In the genomic region with DNA sequence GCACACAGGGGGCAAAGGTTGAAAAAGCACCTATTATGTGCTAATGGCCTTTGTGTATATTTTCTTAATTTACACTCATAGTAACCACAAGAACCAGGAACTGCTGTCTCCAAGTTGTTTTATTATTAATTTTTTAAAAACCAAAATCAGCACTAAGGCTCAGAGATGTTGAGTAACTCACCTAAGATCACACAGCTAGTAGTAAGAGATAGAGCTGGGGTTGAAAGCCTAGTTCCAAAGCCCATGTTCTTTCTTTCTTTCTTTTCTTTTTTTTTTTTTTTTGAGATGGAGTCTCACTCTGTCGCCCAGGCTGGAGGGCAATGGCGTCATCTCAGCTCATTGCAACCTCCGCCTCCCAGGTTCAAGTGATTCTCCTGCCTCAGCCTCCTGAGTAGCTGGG, we compare ENCODE assay signal across 19 cellular contexts.
A peak's percentile ranks its signal among the peaks of the same experiment; 100 is the strongest.
DNase-seq lines count a peak whose midpoint lies in the region; ATAC-seq, FAIRE-seq and TF ChIP-seq lines count a peak whose summit lies in the region.
"Had no signal": no experiment of that assay in that cellular context is flagged by ENCODE, and none has a peak within 500 bp of the region (broad histone marks: within the 10 kb centered on the region; RNA-seq: fewer than 3 reads in every experiment).

No MANE protein-coding gene starts in this region.

- no peak overlapping the region; the same call in 1 of the 2 replicates for H2AK5ac ChIP-seq in H1 (ENCODE audit: low read depth, low read length)

- peak overlapping the region; percentile 90; the same call in 1 of the 2 replicates for H2BK20ac ChIP-seq in H1 (ENCODE audit: low read length)

- no peak for TF ChIP-seq RAD21 in H1 (IDR thresholded peaks at IDR 0.05 in 1 of 2, conservative IDR thresholded peaks at IDR 0.05 in 1 of 2; ENCODE audit: low read depth in 2 of 2, low read length in 2 of 2)

- no peak overlapping the region for H4K5ac ChIP-seq in H1 (ENCODE audit: insufficient read length, low read depth, low read length)

- H3K9ac ChIP-seq in H1 (replicated peaks in 1 of 4; ENCODE audit: extremely low read depth in 1 of 4, low read depth in 3 of 4, low read length in 3 of 4) = no peak overlapping the region
- H3K9ac ChIP-seq: BLaER1 treated with 17β-estradiol and CSF1 and Interleukin-3, amounts not matched to agents 10 nM and 100 nM had no signal

- H3K27me3 Mint-ChIP-seq in CD4-positive, alpha-beta T cell = no peaks in the 10 kb centered on the region
- no peaks in the 10 kb centered on the region for H3K27me3 Mint-ChIP-seq in stimulated activated memory B cell treated with anti-CD40 and anti-IgM and Interleukin-4, amounts not matched to agents 10 μg/mL and 1 μg/mL and 100 μg/mL, for 72 hours

- no peaks in the 10 kb centered on the region for H4K20me1 ChIP-seq in H1 (replicated peaks in 1 of 2; ENCODE audit: control insufficient read depth in 1 of 2, insufficient read depth in 2 of 2, low read length in 2 of 2)
- H4K20me1 ChIP-seq: BLaER1 treated with 17β-estradiol and CSF1 and Interleukin-3, amounts not matched to agents 10 nM and 100 nM had no signal

- no peak overlapping the region for H3K4me3 ChIP-seq in H1 (ENCODE audit: extremely low read depth in 1 of 4, insufficient read depth in 2 of 4, low read depth in 3 of 4, low read length in 4 of 4)
- H3K4me3 ChIP-seq: BLaER1 treated with 17β-estradiol and CSF1 and Interleukin-3, amounts not matched to agents 10 nM and 100 nM; HAP-1 had no signal

- H3K9me3 ChIP-seq in CD4-positive, alpha-beta T cell (ENCODE audit: control insufficient read depth, low read length) = no peaks in the 10 kb centered on the region
- H3K9me3 ChIP-seq in H1 (ENCODE audit: insufficient read depth in 2 of 2, low read depth in 1 of 2, low read length in 1 of 2) = no peaks in the 10 kb centered on the region
- H3K9me3 ChIP-seq: BE2C; BLaER1 treated with 17β-estradiol and CSF1 and Interleukin-3, amounts not matched to agents 10 nM and 100 nM; HAP-1 had no signal

- no peak overlapping the region for H3K56ac ChIP-seq in H1 (replicated peaks; ENCODE audit: insufficient read length, low read depth, low read length)

- H3K36me3 Mint-ChIP-seq in CD4-positive, alpha-beta T cell (ENCODE audit: low read depth) = no peaks in the 10 kb centered on the region
- H3K36me3 Mint-ChIP-seq in stimulated activated memory B cell treated with anti-CD40 and anti-IgM and Interleukin-4, amounts not matched to agents 10 μg/mL and 1 μg/mL and 100 μg/mL, for 72 hours = no peaks in the 10 kb centered on the region
- H3K36me3 Mint-ChIP-seq: CD14-positive monocyte; CD4-positive, alpha-beta memory T cell had no signal

- no peak for TF ChIP-seq EP300 in H1 (IDR thresholded peaks at IDR 0.05; ENCODE audit: borderline replicate concordance in 1 of 2, low read depth in 2 of 2, low read length in 2 of 2)

- H3K14ac ChIP-seq in H1 (ENCODE audit: insufficient read length) = no peak overlapping the region

- H3K23ac ChIP-seq in H1 (ENCODE audit: insufficient read length) = no peak overlapping the region

- H2BK5ac ChIP-seq in H1 (ENCODE audit: low read depth, low read length) = no peak overlapping the region

- no peak for TF ChIP-seq CTCF in CD4-positive, alpha-beta T cell (IDR thresholded peaks at IDR 0.05)
- TF ChIP-seq CTCF in H1 (IDR thresholded peaks at IDR 0.05; ENCODE audit: control extremely low read depth in 1 of 3, insufficient read depth in 1 of 3, low read depth in 1 of 3, low read length in 3 of 3) = no peak

- H3K27ac ChIP-seq in CD4-positive, alpha-beta T cell (ENCODE audit: low read depth, low read length) = no peak overlapping the region
- H3K27ac ChIP-seq in H1 (ENCODE audit: low read depth, low read length) = no peak overlapping the region
- H3K27ac ChIP-seq: BLaER1 treated with 17β-estradiol and CSF1 and Interleukin-3, amounts not matched to agents 10 nM and 100 nM had no signal

- H4K91ac ChIP-seq in H1 (replicated peaks; ENCODE audit: insufficient read length, low read length) = peak overlapping the region; percentile 32

- 71% methylated on average over 2 of the region's 3 CpGs; no CpG with 5 or more reads in 1 of the 2 experiments for WGBS in H1 (ENCODE audit: extremely low coverage in 1 of 2, insufficient coverage in 1 of 2, insufficient read length in 1 of 2, insufficient replicate concordance in 2 of 2, low coverage in 1 of 2, low lambda C conversion rate in 2 of 2, missing lambda C conversion rate in 1 of 2), 2 experiments

- H3K23me2 ChIP-seq in H1 (ENCODE audit: low read depth, low read length) = no peaks in the 10 kb centered on the region

- H2BK15ac ChIP-seq in H1 (ENCODE audit: low read length) = no peak overlapping the region

- H3K18ac ChIP-seq in H1 (ENCODE audit: extremely low read depth, low read length) = peak overlapping the region; percentile 36

- ATAC-seq in CD4-positive, alpha-beta T cell (ENCODE audit: poor library complexity) = no peak
- no peak for ATAC-seq in stimulated activated memory B cell treated with anti-CD40 and anti-IgM and Interleukin-4, amounts not matched to agents 10 μg/mL and 1 μg/mL and 100 μg/mL, for 72 hours
- ATAC-seq in HG03039 (IDR thresholded peaks at IDR 0.05; ENCODE audit: unreplicated experiment) (no peak), Right ventricle myocardium superior (ENCODE audit: poor library complexity) (no peak)

- no peaks in the 10 kb centered on the region for H3K27me3 ChIP-seq in CD4-positive, alpha-beta T cell (ENCODE audit: control insufficient read depth, insufficient read depth, low read length)
- no peaks in the 10 kb centered on the region for H3K27me3 ChIP-seq in H1 (replicated peaks in 1 of 4; ENCODE audit: control insufficient read depth in 3 of 4, extremely low read depth in 1 of 4, insufficient read depth in 3 of 4, low read length in 3 of 4)
- H3K27me3 ChIP-seq: BLaER1 treated with 17β-estradiol and CSF1 and Interleukin-3, amounts not matched to agents 10 nM and 100 nM had no signal

- H4K8ac ChIP-seq in H1 (ENCODE audit: extremely low read depth, insufficient read depth, low read length) = no peak overlapping the region

- H3K9me3 Mint-ChIP-seq in CD4-positive, alpha-beta T cell = no peaks in the 10 kb centered on the region
- H3K9me3 Mint-ChIP-seq in stimulated activated memory B cell treated with anti-CD40 and anti-IgM and Interleukin-4, amounts not matched to agents 10 μg/mL and 1 μg/mL and 100 μg/mL, for 72 hours = peaks cover 3% of the 10 kb centered on the region
- H3K9me3 Mint-ChIP-seq: CD14-positive monocyte; CD4-positive, alpha-beta memory T cell had no signal

- H3K4me3 Mint-ChIP-seq in CD4-positive, alpha-beta T cell = no peak overlapping the region
- no peak overlapping the region for H3K4me3 Mint-ChIP-seq in stimulated activated memory B cell treated with anti-CD40 and anti-IgM and Interleukin-4, amounts not matched to agents 10 μg/mL and 1 μg/mL and 100 μg/mL, for 72 hours
- H3K4me3 Mint-ChIP-seq: CD14-positive monocyte; CD4-positive, alpha-beta memory T cell; HFFc6 had no signal

- FAIRE-seq in H1 (lab: Jason Lieb, UNC) = no peak
- FAIRE-seq: GM12891, GM18507 had no signal

- peak overlapping the region; percentile 55; the same call in 1 of the 2 replicates for H2BK12ac ChIP-seq in H1 (ENCODE audit: low read depth, low read length)

- no peak for DNase-seq in CD4-positive, alpha-beta T cell
- DNase-seq in H1 (ENCODE audit: low read depth in 1 of 2, low spot score in 2 of 2) = no peak
- DNase-seq in Right ventricle myocardium superior = no peak
- no peak for DNase-seq in putamen (ENCODE audit: low spot score)
- DNase-seq: BE2C; Calu3; CD4-positive, alpha-beta memory T cell; COR-L47; DMS53; DMS79 treated with DMSO at 0.1 percent for 48 hours; GF-D8; HFFc6 had no signal

- H3K79me2 ChIP-seq in H1 (ENCODE audit: control insufficient read depth in 1 of 2, insufficient read depth in 2 of 2, low read length in 2 of 2) = no peaks in the 10 kb centered on the region

- peaks cover 35% of the 10 kb centered on the region for H3K4me1 Mint-ChIP-seq in CD4-positive, alpha-beta T cell (ENCODE audit: low read depth)
- peaks cover 39% of the 10 kb centered on the region for H3K4me1 Mint-ChIP-seq in stimulated activated memory B cell treated with anti-CD40 and anti-IgM and Interleukin-4, amounts not matched to agents 10 μg/mL and 1 μg/mL and 100 μg/mL, for 72 hours

- POLR2A ChIA-PET in CD4-positive, alpha-beta T cell (lab: Charles Lee) = no interaction called here
- POLR2A ChIA-PET in H1 (lab: Charles Lee; ENCODE audit: partially characterized antibody) = no interaction called here

- no peak overlapping the region for H3K4me2 ChIP-seq in H1 (ENCODE audit: insufficient read depth in 1 of 2, low read depth in 2 of 2, low read length in 2 of 2)

- no peak for TF ChIP-seq POLR2A in H1 (IDR thresholded peaks at IDR 0.05; ENCODE audit: control extremely low read depth in 1 of 2, low read depth in 2 of 2, low read length in 2 of 2)

- intact Hi-C loops in CD4-positive, alpha-beta T cell (cut with DNase I, micrococcal nuclease) = no loop called here
- intact Hi-C loops in Right ventricle myocardium superior (cut with DNase I) = no loop called here

- peaks cover 13 to 34% (median 19%) of the 10 kb centered on the region in 4 experiments for H3K4me1 ChIP-seq in H1 (replicated peaks in 1 of 4; ENCODE audit: control insufficient read depth in 3 of 4, insufficient read depth in 4 of 4, low read length in 3 of 4)
- H3K4me1 ChIP-seq: BE2C had no signal

- H2BK120ac ChIP-seq in H1 (replicated peaks; ENCODE audit: low read depth, low read length) = no peak overlapping the region

- H3K4ac ChIP-seq in H1 (replicated peaks; ENCODE audit: insufficient read length, low read depth, low read length) = no peak overlapping the region

- no peak overlapping the region for H2AFZ ChIP-seq in H1 (ENCODE audit: low read length)

- H3K27ac Mint-ChIP-seq in CD4-positive, alpha-beta T cell = peak overlapping the region; percentile 85
- peak overlapping the region; percentile 98 for H3K27ac Mint-ChIP-seq in stimulated activated memory B cell treated with anti-CD40 and anti-IgM and Interleukin-4, amounts not matched to agents 10 μg/mL and 1 μg/mL and 100 μg/mL, for 72 hours
- H3K27ac Mint-ChIP-seq: HFFc6 had no signal

- no peaks in the 10 kb centered on the region for H3K36me3 ChIP-seq in H1 (ENCODE audit: control insufficient read depth in 2 of 4, insufficient read depth in 4 of 4, low read length in 3 of 4)
- H3K36me3 ChIP-seq: BE2C; BLaER1 treated with 17β-estradiol and CSF1 and Interleukin-3, amounts not matched to agents 10 nM and 100 nM; HAP-1 had no signal

- CTCF ChIA-PET in CD4-positive, alpha-beta T cell (lab: Charles Lee) = no interaction called here
- CTCF ChIA-PET in H1 (lab: Charles Lee; ENCODE audit: partially characterized antibody) = interaction anchor here (0.6 to 2.2 kb wide), 7 partner anchors 10 to 861 kb away, joined by 3 to 13 read pairs (median 4); no protein-coding TSS in a partner anchor

- peaks cover 1% of the 10 kb centered on the region; the same call in 1 of the 2 replicates for H3K79me1 ChIP-seq in H1 (ENCODE audit: low read depth, low read length)

TF ChIP-seq in H1, 55 proteins besides CTCF, POLR2A, EP300 and RAD21 (continues in another document):
- TF ChIP-seq NANOG (IDR thresholded peaks at IDR 0.05; ENCODE audit: insufficient read depth, low read depth, low read length, poor library complexity, severe bottlenecking) (no peak), EGR1 (IDR thresholded peaks at IDR 0.05; ENCODE audit: borderline replicate concordance, low read depth, low read length) (no peak), KDM1A (IDR thresholded peaks at IDR 0.05; ENCODE audit: borderline replicate concordance, low read length) (peak; percentile 65; the same call in 1 of the 2 replicates), SIX5 (IDR thresholded peaks at IDR 0.05; ENCODE audit: low read depth, low read length) (no peak)
